ENCODE assay signal across 3 cellular contexts in the genomic region with DNA sequence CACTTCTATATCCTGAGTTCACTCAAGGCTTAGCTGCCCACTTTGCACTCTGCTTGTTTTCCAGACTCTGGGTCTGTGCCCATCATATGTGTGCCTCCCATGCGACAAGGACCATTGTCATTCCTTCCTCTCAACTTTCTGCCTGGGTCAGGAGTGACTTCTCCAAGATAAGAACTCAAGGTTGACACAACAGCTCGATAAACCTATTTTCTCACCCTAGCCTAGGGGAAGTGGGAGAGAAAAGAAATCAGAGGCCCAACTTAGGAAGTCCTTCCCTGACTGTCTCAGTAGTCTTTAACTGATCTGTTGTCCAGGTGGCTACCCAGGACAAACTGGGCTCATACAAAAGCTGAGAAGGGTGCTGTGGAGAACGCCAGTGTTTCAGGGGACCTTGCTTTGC.
TF ChIP-seq lines count a peak whose summit lies in the region.

No MANE protein-coding gene starts in this region.

TF ChIP-seq in SK-N-SH, 30 proteins besides CTCF, POLR2A, EP300 and RAD21 (continued from another document):
- TF ChIP-seq, protein P1, sequence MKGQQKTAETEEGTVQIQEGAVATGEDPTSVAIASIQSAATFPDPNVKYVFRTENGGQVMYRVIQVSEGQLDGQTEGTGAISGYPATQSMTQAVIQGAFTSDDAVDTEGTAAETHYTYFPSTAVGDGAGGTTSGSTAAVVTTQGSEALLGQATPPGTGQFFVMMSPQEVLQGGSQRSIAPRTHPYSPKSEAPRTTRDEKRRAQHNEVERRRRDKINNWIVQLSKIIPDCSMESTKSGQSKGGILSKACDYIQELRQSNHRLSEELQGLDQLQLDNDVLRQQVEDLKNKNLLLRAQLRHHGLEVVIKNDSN (IDR thresholded peaks at IDR 0.05; ENCODE audit: borderline replicate concordance, low read depth) = no peak
- TF ChIP-seq SIN3A (IDR thresholded peaks at IDR 0.05; ENCODE audit: borderline replicate concordance, low read depth, low read length) (no peak), GABPA (IDR thresholded peaks at IDR 0.05; ENCODE audit: low read depth) (no peak), YY1 (IDR thresholded peaks at IDR 0.05; ENCODE audit: low read depth) (no peak), TCF12 (IDR thresholded peaks at IDR 0.05) (no peak), GATA2 (CRISPR knock-in tag; IDR thresholded peaks at IDR 0.05) (no peak), ELF1 (IDR thresholded peaks at IDR 0.05) (no peak), RCOR1 (IDR thresholded peaks at IDR 0.05; ENCODE audit: low read length) (no peak), CHD2 (IDR thresholded peaks at IDR 0.05; ENCODE audit: low read length, partially characterized antibody) (no peak), POLR2AphosphoS5 (IDR thresholded peaks at IDR 0.05; ENCODE audit: low read depth, low read length) (no peak), RXRA (IDR thresholded peaks at IDR 0.05; ENCODE audit: borderline replicate concordance, low read depth) (no peak)
- TF ChIP-seq, protein P2, sequence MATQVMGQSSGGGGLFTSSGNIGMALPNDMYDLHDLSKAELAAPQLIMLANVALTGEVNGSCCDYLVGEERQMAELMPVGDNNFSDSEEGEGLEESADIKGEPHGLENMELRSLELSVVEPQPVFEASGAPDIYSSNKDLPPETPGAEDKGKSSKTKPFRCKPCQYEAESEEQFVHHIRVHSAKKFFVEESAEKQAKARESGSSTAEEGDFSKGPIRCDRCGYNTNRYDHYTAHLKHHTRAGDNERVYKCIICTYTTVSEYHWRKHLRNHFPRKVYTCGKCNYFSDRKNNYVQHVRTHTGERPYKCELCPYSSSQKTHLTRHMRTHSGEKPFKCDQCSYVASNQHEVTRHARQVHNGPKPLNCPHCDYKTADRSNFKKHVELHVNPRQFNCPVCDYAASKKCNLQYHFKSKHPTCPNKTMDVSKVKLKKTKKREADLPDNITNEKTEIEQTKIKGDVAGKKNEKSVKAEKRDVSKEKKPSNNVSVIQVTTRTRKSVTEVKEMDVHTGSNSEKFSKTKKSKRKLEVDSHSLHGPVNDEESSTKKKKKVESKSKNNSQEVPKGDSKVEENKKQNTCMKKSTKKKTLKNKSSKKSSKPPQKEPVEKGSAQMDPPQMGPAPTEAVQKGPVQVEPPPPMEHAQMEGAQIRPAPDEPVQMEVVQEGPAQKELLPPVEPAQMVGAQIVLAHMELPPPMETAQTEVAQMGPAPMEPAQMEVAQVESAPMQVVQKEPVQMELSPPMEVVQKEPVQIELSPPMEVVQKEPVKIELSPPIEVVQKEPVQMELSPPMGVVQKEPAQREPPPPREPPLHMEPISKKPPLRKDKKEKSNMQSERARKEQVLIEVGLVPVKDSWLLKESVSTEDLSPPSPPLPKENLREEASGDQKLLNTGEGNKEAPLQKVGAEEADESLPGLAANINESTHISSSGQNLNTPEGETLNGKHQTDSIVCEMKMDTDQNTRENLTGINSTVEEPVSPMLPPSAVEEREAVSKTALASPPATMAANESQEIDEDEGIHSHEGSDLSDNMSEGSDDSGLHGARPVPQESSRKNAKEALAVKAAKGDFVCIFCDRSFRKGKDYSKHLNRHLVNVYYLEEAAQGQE (IDR thresholded peaks at IDR 0.05; ENCODE audit: low read depth, low read length) = no peak

TF ChIP-seq in SK-N-SH treated with all-trans-retinoic acid at 6 μM for 48 hours, 23 proteins besides CTCF, POLR2A, EP300 and RAD21 (continued from another document):
- TF ChIP-seq, protein P3, sequence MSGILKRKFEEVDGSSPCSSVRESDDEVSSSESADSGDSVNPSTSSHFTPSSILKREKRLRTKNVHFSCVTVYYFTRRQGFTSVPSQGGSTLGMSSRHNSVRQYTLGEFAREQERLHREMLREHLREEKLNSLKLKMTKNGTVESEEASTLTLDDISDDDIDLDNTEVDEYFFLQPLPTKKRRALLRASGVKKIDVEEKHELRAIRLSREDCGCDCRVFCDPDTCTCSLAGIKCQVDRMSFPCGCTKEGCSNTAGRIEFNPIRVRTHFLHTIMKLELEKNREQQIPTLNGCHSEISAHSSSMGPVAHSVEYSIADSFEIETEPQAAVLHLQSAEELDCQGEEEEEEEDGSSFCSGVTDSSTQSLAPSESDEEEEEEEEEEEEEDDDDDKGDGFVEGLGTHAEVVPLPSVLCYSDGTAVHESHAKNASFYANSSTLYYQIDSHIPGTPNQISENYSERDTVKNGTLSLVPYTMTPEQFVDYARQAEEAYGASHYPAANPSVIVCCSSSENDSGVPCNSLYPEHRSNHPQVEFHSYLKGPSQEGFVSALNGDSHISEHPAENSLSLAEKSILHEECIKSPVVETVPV (CRISPR knock-in tag; IDR thresholded peaks at IDR 0.05) = no peak
- no peak for TF ChIP-seq OSR1 (CRISPR knock-in tag; IDR thresholded peaks at IDR 0.05)

TF ChIP-seq in WTC11, 78 proteins besides CTCF, POLR2A, EP300 and RAD21 (continued from another document):
- TF ChIP-seq, protein P4, sequence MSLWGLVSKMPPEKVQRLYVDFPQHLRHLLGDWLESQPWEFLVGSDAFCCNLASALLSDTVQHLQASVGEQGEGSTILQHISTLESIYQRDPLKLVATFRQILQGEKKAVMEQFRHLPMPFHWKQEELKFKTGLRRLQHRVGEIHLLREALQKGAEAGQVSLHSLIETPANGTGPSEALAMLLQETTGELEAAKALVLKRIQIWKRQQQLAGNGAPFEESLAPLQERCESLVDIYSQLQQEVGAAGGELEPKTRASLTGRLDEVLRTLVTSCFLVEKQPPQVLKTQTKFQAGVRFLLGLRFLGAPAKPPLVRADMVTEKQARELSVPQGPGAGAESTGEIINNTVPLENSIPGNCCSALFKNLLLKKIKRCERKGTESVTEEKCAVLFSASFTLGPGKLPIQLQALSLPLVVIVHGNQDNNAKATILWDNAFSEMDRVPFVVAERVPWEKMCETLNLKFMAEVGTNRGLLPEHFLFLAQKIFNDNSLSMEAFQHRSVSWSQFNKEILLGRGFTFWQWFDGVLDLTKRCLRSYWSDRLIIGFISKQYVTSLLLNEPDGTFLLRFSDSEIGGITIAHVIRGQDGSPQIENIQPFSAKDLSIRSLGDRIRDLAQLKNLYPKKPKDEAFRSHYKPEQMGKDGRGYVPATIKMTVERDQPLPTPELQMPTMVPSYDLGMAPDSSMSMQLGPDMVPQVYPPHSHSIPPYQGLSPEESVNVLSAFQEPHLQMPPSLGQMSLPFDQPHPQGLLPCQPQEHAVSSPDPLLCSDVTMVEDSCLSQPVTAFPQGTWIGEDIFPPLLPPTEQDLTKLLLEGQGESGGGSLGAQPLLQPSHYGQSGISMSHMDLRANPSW (CRISPR knock-in tag; conservative IDR thresholded peaks at IDR 0.05; ENCODE audit: low read depth) = no peak
- TF ChIP-seq, protein P5, sequence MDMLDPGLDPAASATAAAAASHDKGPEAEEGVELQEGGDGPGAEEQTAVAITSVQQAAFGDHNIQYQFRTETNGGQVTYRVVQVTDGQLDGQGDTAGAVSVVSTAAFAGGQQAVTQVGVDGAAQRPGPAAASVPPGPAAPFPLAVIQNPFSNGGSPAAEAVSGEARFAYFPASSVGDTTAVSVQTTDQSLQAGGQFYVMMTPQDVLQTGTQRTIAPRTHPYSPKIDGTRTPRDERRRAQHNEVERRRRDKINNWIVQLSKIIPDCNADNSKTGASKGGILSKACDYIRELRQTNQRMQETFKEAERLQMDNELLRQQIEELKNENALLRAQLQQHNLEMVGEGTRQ (CRISPR knock-in tag; IDR thresholded peaks at IDR 0.05) = no peak
